ENCODE assay signal across 9 cellular contexts in the genomic region with DNA sequence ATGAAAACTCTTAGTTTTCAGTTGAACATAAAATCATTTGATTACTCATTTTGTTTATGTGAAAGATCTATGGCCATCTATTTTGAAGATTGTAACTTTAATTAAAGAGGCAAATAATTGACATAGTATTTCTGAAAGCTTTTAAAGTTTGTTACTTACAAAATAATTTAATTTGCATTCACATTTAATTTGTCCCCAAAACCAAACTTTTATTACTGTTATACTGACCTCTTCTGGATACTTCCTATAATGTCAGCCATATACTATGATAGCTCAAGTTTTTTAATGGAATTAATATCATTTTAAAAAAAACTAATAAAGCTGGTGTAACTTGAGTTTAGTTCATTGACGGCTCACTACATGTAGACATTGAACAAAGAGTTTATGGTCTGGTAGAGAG. TPM values are rescaled to one million over a fixed set of nuclear protein-coding genes. Genes with fewer than 3 reads are reported as not detected.
DNase-seq lines count a peak whose midpoint lies in the region; ATAC-seq and TF ChIP-seq lines count a peak whose summit lies in the region.
"Had no signal": no experiment of that assay in that cellular context is flagged by ENCODE, and none has a peak within 500 bp of the region (broad histone marks: within the 10 kb centered on the region; RNA-seq: fewer than 3 reads in every experiment).

No MANE protein-coding gene starts in this region.

- no peak overlapping the region for H3K4me3 ChIP-seq in brain microvascular endothelial cell (ENCODE audit: low read depth, low read length)
- H3K4me3 ChIP-seq in coronary artery, result no peak overlapping the region

- TF ChIP-seq CTCF in LNCAP (IDR thresholded peaks at IDR 0.05) (peak; percentile 56), brain microvascular endothelial cell (IDR thresholded peaks at IDR 0.05; ENCODE audit: low read depth, low read length, missing control alignments) (peak; percentile 17), neural crest cell (conservative IDR thresholded peaks at IDR 0.05) (peak; percentile 66), coronary artery (IDR thresholded peaks at IDR 0.05) (no peak)

- H3K27me3 ChIP-seq in brain microvascular endothelial cell (replicated peaks), result no peaks in the 10 kb centered on the region

- no peaks in the 10 kb centered on the region for H3K27me3 Mint-ChIP-seq in neural crest cell (ENCODE audit: low read depth)

- no peaks in the 10 kb centered on the region for H3K4me1 Mint-ChIP-seq in neural crest cell

- peak; percentile 39 for DNase-seq in ELR (ENCODE audit: low read depth)
- no peak for DNase-seq in brain microvascular endothelial cell
- DNase-seq in neural crest cell (ENCODE audit: low read depth, low spot score), result no peak
- no peak for DNase-seq in NCI-H510A treated with DMSO at 0.1 percent for 48 hours (lab: John Stamatoyannopoulos, UW)
- DNase-seq in coronary artery (ENCODE audit: low spot score), result no peak
- DNase-seq: GF-D8, NCI-H774 had no signal

- in situ Hi-C loops in brain microvascular endothelial cell (cut with HindIII; ENCODE audit: low pct_ligation_motif_present, low sequenced_read_pairs), result no loop called here

- no peaks in the 10 kb centered on the region for H3K36me3 Mint-ChIP-seq in neural crest cell (ENCODE audit: low read depth)

- H3K4me3 Mint-ChIP-seq in neural crest cell, result no peak overlapping the region

- no peak for ATAC-seq in HG02852 (IDR thresholded peaks at IDR 0.05; ENCODE audit: unreplicated experiment)

- no peaks in the 10 kb centered on the region for H3K9me3 Mint-ChIP-seq in neural crest cell

- no peak overlapping the region for H3K27ac Mint-ChIP-seq in neural crest cell (ENCODE audit: unreplicated experiment)

- H3K27ac ChIP-seq in brain microvascular endothelial cell (no peak overlapping the region), coronary artery (no peak overlapping the region)

- no peaks in the 10 kb centered on the region for H3K36me3 ChIP-seq in brain microvascular endothelial cell (replicated peaks)

RNA-seq across cellular contexts. Expression of a gene that starts 4.9 kb away (rescaled TPM):
- total RNA-seq in neural crest cell, result not detected in 2 replicates
